Comparison of ENCODE assay signal across 12 cellular contexts in genomic region chr17:65182233-65182632, GRCh38.
DNase-seq lines count a peak whose midpoint lies in the region; ATAC-seq and TF ChIP-seq lines count a peak whose summit lies in the region.
"Had no signal": no experiment of that assay in that cellular context is flagged by ENCODE, and none has a peak within 500 bp of the region (broad histone marks: within the 10 kb centered on the region; RNA-seq: fewer than 3 reads in every experiment).

No MANE protein-coding gene starts in this region.

- peak overlapping the region in 10 of 11 experiments; percentile 27 to 62 (median 46); a peak in 18 of 22 replicates for H3K27ac ChIP-seq in BLaER1 treated with 17β-estradiol and CSF1 and Interleukin-3, amounts not matched to agents 10 nM and 100 nM
- peak overlapping the region; percentile 95 for H3K27ac ChIP-seq in SU-DHL-6 (ENCODE audit: low read depth, low read length)
- H3K27ac ChIP-seq: C4-2B, VCaP had no signal

- peaks cover 56% of the 10 kb centered on the region for H3F3A ChIP-seq in SU-DHL-6 (ENCODE audit: insufficient read depth)

- DNase-seq in T-helper 9 cell (no peak), NCI-H748 (lab: John Stamatoyannopoulos, UW; ENCODE audit: unreplicated experiment) (no peak), NCI-H2196 treated with DMSO at 0.1 percent for 48 hours (lab: John Stamatoyannopoulos, UW; ENCODE audit: unreplicated experiment) (no peak), DMS153 treated with DMSO at 0.1 percent for 48 hours (lab: John Stamatoyannopoulos, UW; ENCODE audit: unreplicated experiment) (no peak)
- DNase-seq: NCI-H446 treated with DMSO at 0.1 percent for 48 hours, retina had no signal

- ATAC-seq in GM19023 (IDR thresholded peaks at IDR 0.05; ENCODE audit: unreplicated experiment) (peak; percentile 47), HG02885 (IDR thresholded peaks at IDR 0.05; ENCODE audit: poor library complexity, unreplicated experiment) (peak; percentile 30)

- peaks cover 26 to 83% (median 69%) of the 10 kb centered on the region in 10 experiments for H3K4me1 ChIP-seq in BLaER1 treated with 17β-estradiol and CSF1 and Interleukin-3, amounts not matched to agents 10 nM and 100 nM

- peak overlapping the region; percentile 63 to 87 (median 76) for H3K4me2 ChIP-seq in BLaER1 treated with 17β-estradiol and CSF1 and Interleukin-3, amounts not matched to agents 10 nM and 100 nM
- H3K4me2 ChIP-seq in SU-DHL-6 (ENCODE audit: low read depth, low read length, poor library complexity, severe bottlenecking): peak overlapping the region; percentile 53

- H3K27me3 ChIP-seq in BLaER1 treated with 17β-estradiol and CSF1 and Interleukin-3, amounts not matched to agents 10 nM and 100 nM: no peaks in the 10 kb centered on the region
- no peaks in the 10 kb centered on the region for H3K27me3 ChIP-seq in SU-DHL-6 (ENCODE audit: low read length)

- no peaks in the 10 kb centered on the region for H3K79me2 ChIP-seq in SU-DHL-6 (ENCODE audit: insufficient read depth, low read length)

- TF ChIP-seq CTCF in SU-DHL-6 (IDR thresholded peaks at IDR 0.05; ENCODE audit: insufficient read depth, low read length, poor library complexity, severe bottlenecking): no peak

- H2AFZ ChIP-seq in SU-DHL-6 (ENCODE audit: low read depth, low read length, severe bottlenecking): peak overlapping the region; percentile 53

- no peaks in the 10 kb centered on the region for H3K9me3 ChIP-seq in BLaER1 treated with 17β-estradiol and CSF1 and Interleukin-3, amounts not matched to agents 10 nM and 100 nM (replicated peaks in 1 of 11)
- H3K9me3 ChIP-seq in SU-DHL-6 (ENCODE audit: insufficient read depth, low read length): no peaks in the 10 kb centered on the region

- peak overlapping the region; percentile 1 to 47 (median 30); a peak in 11 of 22 replicates for H3K9ac ChIP-seq in BLaER1 treated with 17β-estradiol and CSF1 and Interleukin-3, amounts not matched to agents 10 nM and 100 nM
- peak overlapping the region; percentile 55 for H3K9ac ChIP-seq in SU-DHL-6 (ENCODE audit: low read length)

- H4K20me1 ChIP-seq in BLaER1 treated with 17β-estradiol and CSF1 and Interleukin-3, amounts not matched to agents 10 nM and 100 nM: no peaks in the 10 kb centered on the region
- H4K20me1 ChIP-seq in SU-DHL-6 (ENCODE audit: low read depth, low read length): no peaks in the 10 kb centered on the region

- no peaks in the 10 kb centered on the region for H3K9me2 ChIP-seq in SU-DHL-6 (replicated peaks; ENCODE audit: insufficient read depth, low read length)

- 0 out of 20 replicates have a peak overlapping the region, but pooled peaks of 1 of the 10 experiments have one; percentile 9 for H3K4me3 ChIP-seq in BLaER1 treated with 17β-estradiol and CSF1 and Interleukin-3, amounts not matched to agents 10 nM and 100 nM
- H3K4me3 ChIP-seq in SU-DHL-6 (ENCODE audit: insufficient read depth, low read length, poor library complexity, severe bottlenecking): peak overlapping the region; percentile 1

- no peaks in the 10 kb centered on the region for H3K36me3 ChIP-seq in BLaER1 treated with 17β-estradiol and CSF1 and Interleukin-3, amounts not matched to agents 10 nM and 100 nM
- no peaks in the 10 kb centered on the region for H3K36me3 ChIP-seq in SU-DHL-6 (ENCODE audit: low read length)
